19 cellular contexts compared by ENCODE assay signal in the genomic region with DNA sequence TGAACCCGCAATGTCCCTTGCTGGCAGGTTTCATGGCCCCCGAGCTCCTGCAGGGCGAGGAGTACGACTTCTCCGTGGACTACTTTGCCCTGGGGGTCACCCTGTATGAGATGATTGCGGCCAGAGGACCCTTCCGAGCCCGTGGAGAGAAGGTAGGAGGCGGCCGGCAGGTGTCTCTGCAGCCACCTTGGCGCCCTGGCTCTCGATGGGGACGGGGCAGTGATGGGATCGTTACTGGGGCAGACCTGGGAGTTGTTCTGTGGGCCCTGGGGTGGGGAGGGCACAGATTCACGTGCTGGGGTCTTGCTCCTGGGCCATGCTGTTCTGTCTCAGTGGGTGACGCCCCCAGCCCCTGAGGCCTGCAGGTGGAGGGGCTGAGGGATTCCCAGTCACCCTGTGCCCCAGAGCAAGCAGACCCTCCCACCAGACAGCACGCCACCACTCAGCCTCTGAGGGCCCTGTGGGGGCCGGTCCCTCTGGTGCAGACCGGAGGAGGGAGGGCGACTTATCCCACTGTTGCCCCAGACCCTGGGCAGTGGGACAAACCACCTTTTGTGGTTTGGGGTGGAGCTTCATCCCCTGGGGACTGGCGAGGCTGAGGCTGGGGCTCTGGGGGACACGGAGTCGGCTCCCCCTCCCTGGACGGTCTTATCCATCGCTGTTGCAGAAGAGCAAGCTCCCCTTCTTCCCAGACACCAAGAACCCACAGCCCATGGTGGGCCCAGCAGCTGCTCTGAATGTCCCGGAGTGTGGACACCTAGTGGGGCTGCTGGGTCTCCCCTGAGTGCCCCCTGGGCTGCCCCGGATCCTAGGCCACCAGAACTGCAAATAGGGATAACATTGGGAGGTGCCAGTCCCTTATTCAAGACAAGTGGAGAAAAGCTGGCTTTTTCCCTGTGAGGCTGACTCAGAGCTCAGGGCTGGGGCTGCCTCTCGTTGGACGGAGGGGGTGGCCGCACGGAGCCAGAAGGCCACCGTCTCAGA.
"Had no signal": no experiment of that assay in that cellular context is flagged by ENCODE, and none has a peak within 500 bp of the region (broad histone marks: within the 10 kb centered on the region; RNA-seq: fewer than 3 reads in every experiment).

No MANE protein-coding gene starts in this region.

- ATAC-seq: activated CD8-positive, alpha-beta memory T cell treated with anti-CD3 and anti-CD28 coated beads, Interleukin-2, amount 10 ng/mL, durations not matched to agents 7 days and 5 days; body of pancreas; left lobe of liver; right cardiac atrium had no signal

- H3K36me3 Mint-ChIP-seq: activated CD8-positive, alpha-beta memory T cell treated with anti-CD3 and anti-CD28 coated beads, Interleukin-2, amount 10 ng/mL, durations not matched to agents 7 days and 5 days; activated naive CD8-positive, alpha-beta T cell treated with anti-CD3 and anti-CD28 coated beads for 36 hours had no signal

- H3K9me3 Mint-ChIP-seq: activated naive CD8-positive, alpha-beta T cell treated with anti-CD3 and anti-CD28 coated beads for 36 hours; neural crest cell; stimulated activated naive CD8-positive, alpha-beta T cell treated with anti-CD3 and anti-CD28 coated beads, Interleukin-15, Interleukin-2, amounts not matched to agents 100 ng/mL and 50 ng/mL, for 24 hours had no signal

- H3K27ac Mint-ChIP-seq: activated CD4-positive, alpha-beta T cell treated with anti-CD3 and anti-CD28 coated beads for 36 hours; activated CD8-positive, alpha-beta memory T cell treated with anti-CD3 and anti-CD28 coated beads, Interleukin-2, amount 10 ng/mL, durations not matched to agents 7 days and 5 days; activated naive CD8-positive, alpha-beta T cell treated with anti-CD3 and anti-CD28 coated beads for 36 hours; stimulated activated naive CD8-positive, alpha-beta T cell treated with anti-CD3 and anti-CD28 coated beads, Interleukin-15, Interleukin-2, amounts not matched to agents 100 ng/mL and 50 ng/mL, for 24 hours; T-helper 2 cell treated with Interferon-gamma antibody and Interleukin-4, amounts not matched to agents 5 μg/mL and 100 μg/mL, for 36 hours had no signal

- H3K4me3 ChIP-seq: body of pancreas, dorsolateral prefrontal cortex, prostate gland, transverse colon, vagina had no signal

- H3K9me3 ChIP-seq: body of pancreas, prostate gland, transverse colon, vagina had no signal

- H3K4me1 Mint-ChIP-seq: activated CD4-positive, alpha-beta T cell treated with anti-CD3 and anti-CD28 coated beads for 36 hours; activated naive CD8-positive, alpha-beta T cell treated with anti-CD3 and anti-CD28 coated beads for 36 hours; neural crest cell had no signal

- H3K27ac ChIP-seq: body of pancreas, dorsolateral prefrontal cortex, epithelial cell of prostate, prostate gland, transverse colon, vagina had no signal

- DNase-seq: activated CD4-positive, alpha-beta T cell treated with anti-CD3 and anti-CD28 coated beads for 36 hours; activated CD4-positive, alpha-beta T cell treated with anti-CD3 and anti-CD28 coated beads, Interleukin-2, amount 50 U/mL, for 48 hours; activated CD8-positive, alpha-beta memory T cell treated with anti-CD3 and anti-CD28 coated beads, Interleukin-2, amount 10 ng/mL, durations not matched to agents 7 days and 5 days; activated naive CD8-positive, alpha-beta T cell treated with anti-CD3 and anti-CD28 coated beads for 36 hours; amygdala; foreskin fibroblast; glutamatergic neuron; islet precursor cell; transverse colon had no signal

- H3K27me3 ChIP-seq: vagina had no signal

- H3K36me3 ChIP-seq: prostate gland, transverse colon, vagina had no signal

- H3K4me1 ChIP-seq: prostate gland had no signal

- H3K4me3 Mint-ChIP-seq: activated CD4-positive, alpha-beta T cell treated with anti-CD3 and anti-CD28 coated beads for 36 hours; activated CD8-positive, alpha-beta memory T cell treated with anti-CD3 and anti-CD28 coated beads, Interleukin-2, amount 10 ng/mL, durations not matched to agents 7 days and 5 days; activated naive CD8-positive, alpha-beta T cell treated with anti-CD3 and anti-CD28 coated beads for 36 hours; neural crest cell; stimulated activated naive CD8-positive, alpha-beta T cell treated with anti-CD3 and anti-CD28 coated beads, Interleukin-15, Interleukin-2, amounts not matched to agents 100 ng/mL and 50 ng/mL, for 24 hours; T-helper 2 cell treated with Interferon-gamma antibody and Interleukin-4, amounts not matched to agents 5 μg/mL and 100 μg/mL, for 36 hours had no signal
